9 cellular contexts compared by ENCODE assay signal in genomic region chr11:119195680-119196079, GRCh38. TPM values are rescaled to one million over a fixed set of nuclear protein-coding genes. Genes with fewer than 3 reads are reported as not detected.
A peak's percentile ranks its signal among the peaks of the same experiment; 100 is the strongest.
DNase-seq lines count a peak whose midpoint lies in the region; ATAC-seq, FAIRE-seq and TF ChIP-seq lines count a peak whose summit lies in the region.
"Had no signal": no experiment of that assay in that cellular context is flagged by ENCODE, and none has a peak within 500 bp of the region (broad histone marks: within the 10 kb centered on the region; RNA-seq: fewer than 3 reads in every experiment).

No MANE protein-coding gene starts in this region.

- DNase-seq in G401 (ENCODE audit: low spot score), result peak; percentile 16
- peak; percentile 78 for DNase-seq in NCI-H345 (lab: John Stamatoyannopoulos, UW)
- DNase-seq in lung microvascular endothelial cell (ENCODE audit: low read depth in 2 of 2), result peak; percentile 79 to 85
- no peak for DNase-seq in gastrocnemius medialis
- no peak for DNase-seq in T1000 (lab: John Stamatoyannopoulos, UW)
- DNase-seq in activated T-cell treated with anti-CD3 and anti-CD28 coated beads for 4 hours, result no peak
- no peak for DNase-seq in GM12892 (ENCODE audit: insufficient read length)

- no peaks in the 10 kb centered on the region for H3K36me3 Mint-ChIP-seq in dendritic cell treated with granulocyte-macrophage colony-stimulating factor and Interleukin-4, amounts not matched to agents 40 ng/mL and 50 ng/mL, for 4 days (ENCODE audit: low read depth)

- H3K36me3 ChIP-seq in gastrocnemius medialis, result no peaks in the 10 kb centered on the region

- TF ChIP-seq POLR2A in gastrocnemius medialis (IDR thresholded peaks at IDR 0.05), result no peak
- no peak for TF ChIP-seq POLR2A in GM12892 (IDR thresholded peaks at IDR 0.05; ENCODE audit: low read depth, low read length)

- H3K27ac Mint-ChIP-seq in dendritic cell treated with granulocyte-macrophage colony-stimulating factor and Interleukin-4, amounts not matched to agents 40 ng/mL and 50 ng/mL, for 4 days, result peak overlapping the region; percentile 61

- intact Hi-C loops in dendritic cell treated with granulocyte-macrophage colony-stimulating factor and Interleukin-4, amounts not matched to agents 40 ng/mL and 50 ng/mL, for 4 days (cut with micrococcal nuclease), result loop anchor here (2.0 to 5.0 kb wide), 2 partner anchors 27 to 48 kb away; partner anchors contain the start of genes ABCG4 and NLRX1
- intact Hi-C loops in gastrocnemius medialis (cut with DNase I; ENCODE audit: low total_unique reads), result loop anchor here (5.0 kb wide), 2 partner anchors 73 to 88 kb away; partner anchors contain the start of genes C2CD2L and HINFP

- H3K27ac ChIP-seq in gastrocnemius medialis, result no peak overlapping the region
- H3K27ac ChIP-seq: KMS-11 had no signal

- no peak overlapping the region for H3K4me3 Mint-ChIP-seq in dendritic cell treated with granulocyte-macrophage colony-stimulating factor and Interleukin-4, amounts not matched to agents 40 ng/mL and 50 ng/mL, for 4 days

- H3K27me3 Mint-ChIP-seq in dendritic cell treated with granulocyte-macrophage colony-stimulating factor and Interleukin-4, amounts not matched to agents 40 ng/mL and 50 ng/mL, for 4 days, result no peaks in the 10 kb centered on the region

- H3K4me1 Mint-ChIP-seq in dendritic cell treated with granulocyte-macrophage colony-stimulating factor and Interleukin-4, amounts not matched to agents 40 ng/mL and 50 ng/mL, for 4 days (ENCODE audit: low read depth), result peaks cover 51% of the 10 kb centered on the region

- H3K9me3 Mint-ChIP-seq in dendritic cell treated with granulocyte-macrophage colony-stimulating factor and Interleukin-4, amounts not matched to agents 40 ng/mL and 50 ng/mL, for 4 days, result no peaks in the 10 kb centered on the region

- no peaks in the 10 kb centered on the region for H3K9me3 ChIP-seq in gastrocnemius medialis

- no peak for FAIRE-seq in GM12892 (lab: Jason Lieb, UNC)

- H3K4me3 ChIP-seq in gastrocnemius medialis, result no peak overlapping the region

- no peak for TF ChIP-seq CTCF in gastrocnemius medialis (IDR thresholded peaks at IDR 0.05 in 4 of 5, conservative IDR thresholded peaks at IDR 0.05 in 1 of 5)

- no peaks in the 10 kb centered on the region for H3K4me1 ChIP-seq in gastrocnemius medialis

- no peak for ATAC-seq in gastrocnemius medialis

- no peaks in the 10 kb centered on the region for H3K27me3 ChIP-seq in gastrocnemius medialis

- in situ Hi-C loops in G401 (cut with HindIII; ENCODE audit: low sequenced_read_pairs), result no loop called here
- in situ Hi-C loops in gastrocnemius medialis (cut with MboI; ENCODE audit: low sequenced_read_pairs in 4 of 4), result loop anchor here in 2 of 4 donors (10.0 kb wide), 3 partner anchors 51 to 139 kb away; partner anchors contain the start of genes ABCG4 (in 1 of the 2) and RNF26 (in 1 of the 2)

RNA-seq across cellular contexts. Expression of gene NHERF4, which starts 10.4 kb away (rescaled TPM):
- total RNA-seq in G401 (2014; rRNA removed; shearing (Covaris generic)), result not detected in 2 replicates
- total RNA-seq in lung microvascular endothelial cell, result not detected in 2 replicates
- total RNA-seq in gastrocnemius medialis, result under 1 TPM in 1 of 4 donors, not detected in 3; 0.46 TPM
- not detected for polyA plus RNA-seq in GM12892 (2012; ENCODE audit: missing spikeins)

RNA-seq across cellular contexts. Expression of gene CBL, which starts 10.5 kb away (rescaled TPM):
- 4.9 and 11.7 TPM in 2 replicates for total RNA-seq in G401 (2014; rRNA removed; shearing (Covaris generic))
- total RNA-seq in lung microvascular endothelial cell, result 6.2 and 7.8 TPM in 2 replicates
- total RNA-seq in gastrocnemius medialis, result 1 to 10 TPM; 3.0 to 6.7 (median 4.5) TPM
- 13.1 TPM for polyA plus RNA-seq in GM12892 (2012; ENCODE audit: missing spikeins)

RNA-seq across cellular contexts. Expression of gene NLRX1, which starts 27.2 kb away (rescaled TPM):
- not detected in 2 replicates for total RNA-seq in G401 (2014; rRNA removed; shearing (Covaris generic))
- total RNA-seq in lung microvascular endothelial cell (9.8 and 11.1 TPM in 2 replicates), gastrocnemius medialis (10 to 100 TPM; 12.2 to 21.3 (median 16.4) TPM)
- polyA plus RNA-seq in GM12892 (2012; ENCODE audit: missing spikeins), result 5.2 TPM

RNA-seq across cellular contexts. Expression of gene ABCG4, which starts 46.8 kb away (rescaled TPM):
- 0.06 and 1.7 TPM in 2 replicates for total RNA-seq in G401 (2014; rRNA removed; shearing (Covaris generic))
- total RNA-seq in lung microvascular endothelial cell, result 0.22 TPM in 1 of 2 replicates, not detected in the other
- total RNA-seq in gastrocnemius medialis, result not detected
- polyA plus RNA-seq in GM12892 (2012; ENCODE audit: missing spikeins), result not detected

Comparison
In these comparisons a context has a peak if more than half of its experiments do, and no peak if none do; other contexts are left out.
1. DNase-seq: peak in G401 (single experiment), NCI-H345 (single experiment) and lung microvascular endothelial cell (2 of 2); none in gastrocnemius medialis (0 of 2), T1000 (single experiment), activated T-cell treated with anti-CD3 and anti-CD28 coated beads for 4 hours (single experiment) and GM12892 (single experiment).
2. RNA of gene NLRX1, which starts 27.2 kb away (total RNA-seq): 12.2 to 21.3 TPM in gastrocnemius medialis and 9.8 to 11.1 TPM in lung microvascular endothelial cell; not detected in G401; every median in the first group is over 10 times any median in the second.